Comparison of ENCODE assay signal across 8 cellular contexts in genomic region chr3:196639517-196640500, GRCh38. TPM values are rescaled to one million over a fixed set of nuclear protein-coding genes. Genes with fewer than 3 reads are reported as not detected.
DNase-seq lines count a peak whose midpoint lies in the region; ATAC-seq and TF ChIP-seq lines count a peak whose summit lies in the region.

NRROS (plus strand) TSS chr3:196639694; CDS start chr3:196654540, 14,846 bp downstream.

- H3K4me3 ChIP-seq in CD8-positive, alpha-beta T cell (ENCODE audit: low read depth, low read length): peak within 1 kb of the TSS; percentile 88
- H3K4me3 ChIP-seq in astrocyte of the cerebellum (ENCODE audit: low read depth, low read length): peak within 1 kb of the TSS; percentile 39
- H3K4me3 ChIP-seq in iPS-15b (ENCODE audit: low read depth, low read length): peak within 1 kb of the TSS; percentile 39
- H3K4me3 ChIP-seq in skeletal muscle satellite cell (ENCODE audit: low read length): peak within 1 kb of the TSS; percentile 70

- peak within 1 kb of the TSS; percentile 86 for H3K4me2 ChIP-seq in skeletal muscle satellite cell (ENCODE audit: low read length)

- intact Hi-C loops in CD8-positive, alpha-beta T cell (cut with DNase I, micrococcal nuclease): loop anchor here in 1 of 2 experiments (1.0 to 5.0 kb wide), 2 partner anchors 8 to 47 kb away; no protein-coding TSS in a partner anchor

- no peaks in the 10 kb centered on the region for H3K27me3 ChIP-seq in CD8-positive, alpha-beta T cell (ENCODE audit: insufficient read depth, low read length)
- H3K27me3 ChIP-seq in iPS-15b (ENCODE audit: control insufficient read depth, insufficient read depth, low read length): no peaks in the 10 kb centered on the region
- peaks cover 28% of the 10 kb centered on the region for H3K27me3 ChIP-seq in skeletal muscle satellite cell (ENCODE audit: control insufficient read depth, insufficient read depth, low read length)

- peak; percentile 41 for ATAC-seq in CD8-positive, alpha-beta T cell
- peak; percentile 36 for ATAC-seq in GM21390 (IDR thresholded peaks at IDR 0.05; ENCODE audit: unreplicated experiment)

- POLR2A ChIA-PET in CD8-positive, alpha-beta T cell (lab: Charles Lee): interaction anchor here (0.6 to 3.1 kb wide), 8 partner anchors 9 to 193 kb away, joined by 3 to 16 read pairs (median 4); partner anchors contain the start of genes FBXO45, PAK2 and WDR53

- H3K27me3 Mint-ChIP-seq in CD8-positive, alpha-beta T cell (ENCODE audit: low read depth): no peaks in the 10 kb centered on the region

- CTCF ChIA-PET in CD8-positive, alpha-beta T cell (lab: Charles Lee): interaction anchor here (0.6 to 4.1 kb wide), 7 partner anchors 15 to 164 kb away, joined by 3 to 34 read pairs (median 4); no protein-coding TSS in a partner anchor

- DNase-seq in CD8-positive, alpha-beta T cell: peak; percentile 18 to 77 (median 55)
- DNase-seq in Kasumi-1 (lab: John Stamatoyannopoulos, UW) (peak; percentile 95 to 96), T-helper 2 cell (peak in 4 of 5 experiments; percentile 44 to 90 (median 53)), astrocyte of the cerebellum (ENCODE audit: low read depth) (no peak), NCI-H2081 treated with DMSO at 0.1 percent for 48 hours (lab: John Stamatoyannopoulos, UW) (no peak)

- H3K4me1 Mint-ChIP-seq in CD8-positive, alpha-beta T cell (ENCODE audit: low read depth): peaks cover 65% of the 10 kb centered on the region

- in situ Hi-C loops in astrocyte of the cerebellum (cut with HindIII; ENCODE audit: low sequenced_read_pairs): loop anchor here (10.0 kb wide), 1 partner anchor 55 kb away; no protein-coding TSS in a partner anchor

- no peak within 1 kb of the TSS for H3K9ac ChIP-seq in iPS-15b (ENCODE audit: low read depth, low read length)
- H3K9ac ChIP-seq in skeletal muscle satellite cell (ENCODE audit: low read depth, low read length): peak within 1 kb of the TSS; percentile 63

- no peak for TF ChIP-seq CTCF in CD8-positive, alpha-beta T cell (IDR thresholded peaks at IDR 0.05)
- no peak for TF ChIP-seq CTCF in astrocyte of the cerebellum (IDR thresholded peaks at IDR 0.05; ENCODE audit: low read depth, low read length, missing control alignments)

- peaks cover 49% of the 10 kb centered on the region for H3K4me1 ChIP-seq in CD8-positive, alpha-beta T cell (ENCODE audit: insufficient read depth, low read length)
- peaks cover 4% of the 10 kb centered on the region for H3K4me1 ChIP-seq in iPS-15b (ENCODE audit: control insufficient read depth, insufficient read depth, low read length)
- no peaks in the 10 kb centered on the region for H3K4me1 ChIP-seq in skeletal muscle satellite cell (ENCODE audit: control insufficient read depth, insufficient read depth, low read length)

- peak within 1 kb of the TSS; percentile 47 for H3K27ac ChIP-seq in CD8-positive, alpha-beta T cell (ENCODE audit: low read depth, low read length)

- peaks cover 5% of the 10 kb centered on the region for H3K36me3 Mint-ChIP-seq in CD8-positive, alpha-beta T cell

- H3K27ac Mint-ChIP-seq in CD8-positive, alpha-beta T cell: peak within 1 kb of the TSS; percentile 84

- no peaks in the 10 kb centered on the region for H3K9me3 Mint-ChIP-seq in CD8-positive, alpha-beta T cell

- peak within 1 kb of the TSS; percentile 70 for H3K4me3 Mint-ChIP-seq in CD8-positive, alpha-beta T cell

- H3K36me3 ChIP-seq in CD8-positive, alpha-beta T cell (ENCODE audit: insufficient read depth, low read length): no peaks in the 10 kb centered on the region
- H3K36me3 ChIP-seq in iPS-15b (ENCODE audit: control insufficient read depth, insufficient read depth, low read length): no peaks in the 10 kb centered on the region
- H3K36me3 ChIP-seq in skeletal muscle satellite cell (ENCODE audit: insufficient read depth, low read length): no peaks in the 10 kb centered on the region

- no peaks in the 10 kb centered on the region for H3K9me3 ChIP-seq in CD8-positive, alpha-beta T cell (ENCODE audit: low read length)
- H3K9me3 ChIP-seq in iPS-15b (ENCODE audit: control insufficient read depth, insufficient read depth, low read length) (no peaks in the 10 kb centered on the region), skeletal muscle satellite cell (replicated peaks; ENCODE audit: low read length) (no peaks in the 10 kb centered on the region)

RNA-seq across cellular contexts. Expression of gene NRROS, which starts in this region (rescaled TPM):
- total RNA-seq in CD8-positive, alpha-beta T cell: 1 to 10 TPM; 4.6 to 5.7 TPM
- 1.5 and 2.8 TPM in 2 replicates for total RNA-seq in skeletal muscle satellite cell (2012; rRNA removed)

Comparison
In these comparisons a context has a peak if more than half of its experiments do, and no peak if none do; other contexts are left out.
1. DNase-seq: peak in CD8-positive, alpha-beta T cell (7 of 7), Kasumi-1 (2 of 2) and T-helper 2 cell (4 of 5); none in astrocyte of the cerebellum (single experiment) and NCI-H2081 treated with DMSO at 0.1 percent for 48 hours (single experiment).
2. Peak in every context shown above with its lines, with median percentiles within 50 percentile points of each other: H3K4me3 ChIP-seq.